In the genomic region with DNA sequence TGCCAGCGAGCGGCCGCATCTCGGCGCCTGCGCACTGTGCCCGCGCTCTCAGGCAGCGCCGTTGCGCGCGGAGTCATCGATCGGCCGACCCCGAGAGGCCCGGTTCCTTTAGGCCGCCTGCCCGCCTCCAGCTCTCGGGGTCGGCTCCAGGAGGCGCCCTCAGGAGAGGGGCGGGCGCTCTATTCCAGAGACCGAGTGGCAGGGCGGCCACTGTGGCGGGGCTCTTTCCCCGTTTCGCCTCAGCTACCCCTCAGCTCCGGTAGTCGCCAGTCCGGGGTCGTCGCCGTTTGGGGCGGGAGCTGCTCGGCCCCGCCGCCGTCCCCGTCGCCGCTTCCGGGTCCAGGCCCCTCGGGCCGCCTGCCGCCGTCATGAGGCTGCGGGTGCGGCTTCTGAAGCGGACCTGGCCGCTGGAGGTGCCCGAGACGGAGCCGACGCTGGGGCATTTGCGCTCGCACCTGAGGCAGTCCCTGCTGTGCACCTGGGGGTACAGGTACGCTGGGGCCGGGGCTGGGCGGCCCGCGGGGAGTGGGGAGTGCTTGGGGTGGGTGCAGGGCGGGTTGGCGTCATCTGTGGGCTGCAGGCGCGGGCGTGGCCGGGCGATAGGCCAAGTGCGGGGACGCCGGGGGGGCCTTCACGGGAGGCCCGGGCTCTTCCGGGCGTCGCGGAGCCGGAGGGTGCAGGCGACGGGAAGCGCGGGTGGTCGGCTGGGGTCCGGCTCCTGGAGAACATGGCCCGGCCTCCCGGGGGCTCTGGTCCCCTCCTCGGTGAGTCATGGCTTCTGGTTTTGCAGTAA, we compare ENCODE assay signal across 8 cellular contexts. TPM values are rescaled to one million over a fixed set of nuclear protein-coding genes. Genes with fewer than 3 reads are reported as not detected.
A peak's percentile ranks its signal among the peaks of the same experiment; 100 is the strongest.
DNase-seq lines count a peak whose midpoint lies in the region; ATAC-seq, FAIRE-seq and TF ChIP-seq lines count a peak whose summit lies in the region.

FBXO7 (plus strand) TSS at position 177 of the 793 bp plus-strand sequence; CDS start at position 369, 192 bp downstream.

- H2BK5ac ChIP-seq in IMR-90 (ENCODE audit: low read depth, low read length, poor library complexity, severe bottlenecking): peak within 1 kb of the TSS; percentile 87

- H3K9me3 ChIP-seq in IMR-90 (ENCODE audit: control insufficient read depth, insufficient read depth, low read length): no peaks in the 10 kb centered on the region
- H3K9me3 ChIP-seq in PC-3 (ENCODE audit: low read length): no peaks in the 10 kb centered on the region

- H3K18ac ChIP-seq in IMR-90 (ENCODE audit: low read depth, low read length): peak within 1 kb of the TSS; percentile 52

- TF ChIP-seq POLR2A in IMR-90 (IDR thresholded peaks at IDR 0.05; ENCODE audit: low read depth, low read length): peak; percentile 86

- peak within 1 kb of the TSS; percentile 91 for H3K9ac ChIP-seq in IMR-90 (ENCODE audit: low read depth, low read length)
- H3K9ac ChIP-seq in PC-3 (ENCODE audit: low read length): peak within 1 kb of the TSS; percentile 94

- dilution Hi-C loops in IMR-90 (cut with HindIII; ENCODE audit: low sequenced_read_pairs, unreplicated experiment): no loop called here

- no peak for TF ChIP-seq RAD21 in IMR-90 (IDR thresholded peaks at IDR 0.05; ENCODE audit: low read length)

- TF ChIP-seq CTCF in D721Med (IDR thresholded peaks at IDR 0.05; ENCODE audit: insufficient read depth, missing control alignments) (peak; percentile 30), IMR-90 (conservative IDR thresholded peaks at IDR 0.05; ENCODE audit: low read depth, low read length) (peak; percentile 59), PC-3 (conservative IDR thresholded peaks at IDR 0.05; ENCODE audit: low read depth, low read length) (no peak; the same call in 1 of the 2 replicates), epithelial cell of proximal tubule (conservative IDR thresholded peaks at IDR 0.05; ENCODE audit: low read depth, low read length) (no peak)

- H3K27me3 ChIP-seq in IMR-90 (ENCODE audit: control insufficient read depth, insufficient read depth, low read length) (no peaks in the 10 kb centered on the region), PC-3 (ENCODE audit: low read length) (no peaks in the 10 kb centered on the region)

- intact Hi-C loops in IMR-90 (cut with micrococcal nuclease) (loop anchor here (2.0 to 10.0 kb wide), 4 partner anchors 322 to 810 kb away; partner anchors contain the start of gene PISD), PC-3 (cut with micrococcal nuclease) (loop anchor here (10.0 kb wide), 1 partner anchor 270 kb away; the partner anchor contains the start of gene RFPL2)

- peak within 1 kb of the TSS; percentile 93 for H3K23ac ChIP-seq in IMR-90 (ENCODE audit: low read depth, low read length)

- no peaks in the 10 kb centered on the region for H3K36me3 ChIP-seq in IMR-90 (ENCODE audit: control insufficient read depth, insufficient read depth, low read length)
- H3K36me3 ChIP-seq in PC-3 (ENCODE audit: low read depth, low read length): no peaks in the 10 kb centered on the region

- peak within 1 kb of the TSS; percentile 96 for H2AK9ac ChIP-seq in IMR-90 (replicated peaks; ENCODE audit: low read depth, low read length, poor library complexity)

- no peak for FAIRE-seq in D721Med (lab: Jason Lieb, UNC)

- CTCF ChIA-PET in IMR-90 (lab: Yijun Ruan, JAX) (interaction anchor here (1.1 to 2.3 kb wide), 2 partner anchors 12 to 322 kb away, joined by 3 to 10 read pairs; no protein-coding TSS in a partner anchor), PC-3 (lab: Charles Lee) (no interaction called here)

- H3K14ac ChIP-seq in IMR-90 (replicated peaks; ENCODE audit: low read depth, low read length): peak within 1 kb of the TSS; percentile 98

- peaks cover 13% of the 10 kb centered on the region for H3K4me1 ChIP-seq in IMR-90 (ENCODE audit: control insufficient read depth, insufficient read depth, low read length)
- peaks cover 22% of the 10 kb centered on the region for H3K4me1 ChIP-seq in PC-3 (ENCODE audit: insufficient read depth, low read length)

- no peaks in the 10 kb centered on the region for H3F3A ChIP-seq in PC-3 (ENCODE audit: low read length, unreplicated experiment)

- POLR2A ChIA-PET in IMR-90 (lab: Charles Lee; ENCODE audit: unreplicated experiment): interaction anchor here (0.5 to 0.8 kb wide), 2 partner anchors 330 to 827 kb away, joined by 3 to 4 read pairs; no protein-coding TSS in a partner anchor
- POLR2A ChIA-PET in PC-3 (lab: Charles Lee; ENCODE audit: unreplicated experiment): no interaction called here

- peak within 1 kb of the TSS; percentile 67 for H2AK5ac ChIP-seq in IMR-90 (ENCODE audit: low read depth, low read length)

- peak; percentile 31 for DNase-seq in D721Med (ENCODE audit: insufficient read length, low spot score)
- peak; percentile 90 for DNase-seq in IMR-90
- DNase-seq in PC-3: peak; percentile 78
- peak; percentile 86 for DNase-seq in activated T-cell treated with anti-CD3 and anti-CD28 coated beads for 48 hours (ENCODE audit: low read depth)
- peak; percentile 26 for DNase-seq in epithelial cell of proximal tubule (ENCODE audit: low read depth)
- peak; percentile 93 for DNase-seq in mucosa of gallbladder (ENCODE audit: low spot score)
- DNase-seq in stimulated activated CD8-positive, alpha-beta memory T cell treated with anti-CD3 and anti-CD28 coated beads, Interleukin-4, amount 100 ng/mL, for 4 hours (ENCODE audit: low read depth in 2 of 2, low spot score in 1 of 2): peak; percentile 65 to 72

- peaks cover 0 to 24% of the 10 kb centered on the region in 2 experiments; a peak in 2 of 4 replicates for H3K79me1 ChIP-seq in IMR-90 (ENCODE audit: low read depth in 1 of 2, low read length in 2 of 2)

- in situ Hi-C loops in IMR-90 (cut with MboI; ENCODE audit: low sequenced_read_pairs): loop anchor here (5.0 to 25.0 kb wide), 3 partner anchors 63 to 737 kb away; partner anchors contain the start of gene RTCB

- H3K4ac ChIP-seq in IMR-90 (ENCODE audit: low read depth, low read length): peak within 1 kb of the TSS; percentile 98

- peak within 1 kb of the TSS; percentile 89 for H3K56ac ChIP-seq in IMR-90 (ENCODE audit: extremely low read depth, insufficient read depth, low read length)

- BruUV-seq in IMR-90 (replicated peaks; lab: Mats Ljungman, UMichigan): no TSS peak
- no TSS peak for BruUV-seq in PC-3 (replicated peaks; lab: Mats Ljungman, UMichigan)

- peak within 1 kb of the TSS; percentile 62; the same call in 1 of the 3 replicates for H2BK15ac ChIP-seq in IMR-90 (ENCODE audit: low read depth, low read length)

- H4K20me1 ChIP-seq in IMR-90 (ENCODE audit: insufficient read depth, low read length) (peaks cover 40% of the 10 kb centered on the region), PC-3 (ENCODE audit: low read length) (peaks cover 34% of the 10 kb centered on the region)

- H3K9me1 ChIP-seq in IMR-90 (ENCODE audit: insufficient read depth, low read length): peaks cover 6% of the 10 kb centered on the region; the same call in 1 of the 2 replicates

- ATAC-seq in GM21515 (IDR thresholded peaks at IDR 0.05; ENCODE audit: unreplicated experiment) (peak; percentile 66), IMR-90 (ENCODE audit: low read depth) (peak; percentile 88), PC-3 (peak; percentile 61)

- peaks cover 49% of the 10 kb centered on the region for H3K79me2 ChIP-seq in PC-3 (ENCODE audit: low read length)

- H4K91ac ChIP-seq in IMR-90 (ENCODE audit: insufficient read depth, low read depth, low read length): peak within 1 kb of the TSS; percentile 94

- H3K4me2 ChIP-seq in IMR-90 (ENCODE audit: low read depth, low read length): peak within 1 kb of the TSS; percentile 87
- H3K4me2 ChIP-seq in PC-3 (ENCODE audit: low read length): peak within 1 kb of the TSS; percentile 89

- peak within 1 kb of the TSS; percentile 99 for H2AFZ ChIP-seq in IMR-90 (replicated peaks; ENCODE audit: low read length, poor library complexity)
- peak within 1 kb of the TSS; percentile 56 for H2AFZ ChIP-seq in PC-3 (ENCODE audit: low read length)

- H4K8ac ChIP-seq in IMR-90 (ENCODE audit: low read depth in 2 of 2, low read length in 2 of 2): peak within 1 kb of the TSS; percentile 95 to 99

- peak within 1 kb of the TSS; percentile 86 for H2BK120ac ChIP-seq in IMR-90 (ENCODE audit: low read depth, low read length)

- H2BK20ac ChIP-seq in IMR-90 (ENCODE audit: low read depth, low read length): peak within 1 kb of the TSS; percentile 70; the same call in 1 of the 2 replicates

- H4K5ac ChIP-seq in IMR-90 (ENCODE audit: low read depth, low read length): peak within 1 kb of the TSS; percentile 94

- H3K4me3 ChIP-seq in IMR-90 (ENCODE audit: insufficient read depth, low read depth, low read length) (peak within 1 kb of the TSS; percentile 67), PC-3 (ENCODE audit: low read length) (peak within 1 kb of the TSS; percentile 99), epithelial cell of proximal tubule (ENCODE audit: low read depth, low read length) (peak within 1 kb of the TSS; percentile 84)

- no peaks in the 10 kb centered on the region for H3K9me2 ChIP-seq in PC-3 (replicated peaks; ENCODE audit: low read length)

- H3K27ac ChIP-seq in IMR-90 (ENCODE audit: insufficient read depth, low read length) (peak within 1 kb of the TSS; percentile 90), PC-3 (ENCODE audit: low read length) (peak within 1 kb of the TSS; percentile 83)

- WGBS in IMR-90 (ENCODE audit: extremely low coverage in 2 of 2, insufficient read length in 1 of 2), 2 experiments: 0% methylated on average over 54 of the region's 90 CpGs; no CpG with 5 or more reads in 1 of the 2 experiments

TF ChIP-seq in IMR-90, 13 proteins besides CTCF, POLR2A, EP300 and RAD21:
- TF ChIP-seq FOS (IDR thresholded peaks at IDR 0.05; ENCODE audit: low read depth, low read length) (peak; percentile 31; the same call in 1 of the 2 replicates), CHD1 (IDR thresholded peaks at IDR 0.05; ENCODE audit: low read depth, low read length) (no peak)

RNA-seq across cellular contexts. Expression of gene FBXO7, which starts in this region (rescaled TPM):
- total RNA-seq in IMR-90 (2012; rRNA removed) (61.4 and 71.5 TPM in 2 replicates), PC-3 (2014; rRNA removed) (43.6 and 44.2 TPM in 2 replicates), epithelial cell of proximal tubule (89.7 and 91.0 TPM in 2 replicates), mucosa of gallbladder (75.6 TPM)
- polyA plus RNA-seq in IMR-90 (2012; rRNA removed): 69.7 and 71.5 TPM in 2 replicates
- polyA plus RNA-seq in IMR-90 (2012; cell fraction: cytosol; rRNA removed): 34.6 and 44.8 TPM in 2 replicates
- 24.9 and 76.6 TPM in 2 replicates for polyA plus RNA-seq in IMR-90 (2012; cell fraction: nucleus; rRNA removed; ENCODE audit: low replicate concordance)

Comparison
In these comparisons a context has a peak if more than half of its experiments do, and no peak if none do; other contexts are left out.
1. Peak in every context shown above with its lines: DNase-seq, ATAC-seq, H3K4me3 ChIP-seq and H3K27ac ChIP-seq.
2. DNase-seq: peak in every context shown above with its lines; median percentile 93 in mucosa of gallbladder; 90 in IMR-90; 86 in activated T-cell treated with anti-CD3 and anti-CD28 coated beads for 48 hours; 78 in PC-3; 68 in stimulated activated CD8-positive, alpha-beta memory T cell treated with anti-CD3 and anti-CD28 coated beads, Interleukin-4, amount 100 ng/mL, for 4 hours; 31 in D721Med; 26 in epithelial cell of proximal tubule.
3. CTCF ChIP-seq: peak in D721Med (single experiment) and IMR-90 (single experiment); none in PC-3 (single experiment) and epithelial cell of proximal tubule (single experiment).